In the genomic region with DNA sequence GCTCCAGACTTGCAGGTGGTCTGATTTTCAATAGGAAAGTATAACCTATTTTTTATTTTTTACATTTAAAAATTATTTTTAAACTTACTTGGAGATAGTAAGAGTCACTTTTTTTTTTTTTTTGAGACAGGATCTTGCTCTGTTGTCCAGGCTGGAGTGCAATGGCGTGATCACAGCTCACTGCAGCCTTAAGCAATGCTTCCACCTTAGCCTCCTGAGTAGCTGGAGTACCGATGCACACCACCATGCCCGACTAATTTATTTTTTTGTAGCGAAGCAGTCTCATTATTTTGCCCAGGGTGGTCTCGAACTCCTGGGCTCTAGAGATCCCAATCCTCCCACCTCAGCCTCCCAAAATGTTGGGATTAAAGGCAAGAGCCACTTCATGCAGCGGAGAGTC, we compare ENCODE assay signal across 1 cellular context.
A peak's percentile ranks its signal among the peaks of the same experiment; 100 is the strongest.
TF ChIP-seq lines count a peak whose summit lies in the region.

No MANE protein-coding gene starts in this region.

TF ChIP-seq in HEK293, 187 proteins besides CTCF, POLR2A, EP300 and RAD21 (continued from another document):
- 0 out of 2 replicates have a peak, but pooled peaks have one; percentile 20 for TF ChIP-seq ZNF121 (tag by site-specific recombination; IDR thresholded peaks at IDR 0.05)
